ENCODE assay signal across 13 cellular contexts in the genomic region with DNA sequence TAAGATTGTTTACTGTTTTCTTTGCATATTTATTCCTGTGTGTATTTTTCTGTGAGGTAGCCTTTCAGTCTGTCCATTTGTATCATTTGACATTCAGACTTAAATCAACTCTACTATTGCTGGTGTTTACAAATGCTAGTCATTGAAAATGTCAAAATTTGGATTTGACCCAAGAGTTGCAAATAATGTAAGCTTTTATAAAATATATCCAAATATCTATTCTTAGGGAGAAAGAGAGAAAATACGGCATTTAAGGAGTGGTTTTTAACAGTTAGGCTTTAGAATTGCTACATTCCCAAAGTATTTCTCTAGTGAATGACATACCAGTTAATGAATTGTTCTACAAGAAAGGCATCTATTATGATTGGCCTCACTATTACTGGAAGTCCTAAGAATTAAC. TPM values are rescaled to one million over a fixed set of nuclear protein-coding genes. Genes with fewer than 3 reads are reported as not detected.
DNase-seq lines count a peak whose midpoint lies in the region; ATAC-seq and TF ChIP-seq lines count a peak whose summit lies in the region.
"Had no signal": no experiment of that assay in that cellular context is flagged by ENCODE, and none has a peak within 500 bp of the region (broad histone marks: within the 10 kb centered on the region; RNA-seq: fewer than 3 reads in every experiment).

No MANE protein-coding gene starts in this region.

- no peak for TF ChIP-seq RAD21 in SK-N-SH (IDR thresholded peaks at IDR 0.05; ENCODE audit: low read length)

- no peaks in the 10 kb centered on the region for H3K27me3 ChIP-seq in SK-N-SH (ENCODE audit: insufficient read depth)

- no peaks in the 10 kb centered on the region for H3K9me3 ChIP-seq in SK-N-SH

- peaks cover 40% of the 10 kb centered on the region for H4K20me1 ChIP-seq in SK-N-SH (ENCODE audit: insufficient read depth)

- WGBS in SK-N-SH (ENCODE audit: low lambda C conversion rate), result 90% methylated on average over 1 of the region's 1 CpG

- POLR2A ChIA-PET in SK-N-SH (lab: Yijun Ruan, JAX), result no interaction called here

- peaks cover 3 to 5% of the 10 kb centered on the region in 2 experiments for H3K36me3 ChIP-seq in SK-N-SH (replicated peaks in 1 of 2; ENCODE audit: control insufficient read depth in 1 of 2, insufficient read depth in 2 of 2, low read length in 1 of 2)

- H3K4me1 ChIP-seq in SK-N-SH (ENCODE audit: control insufficient read depth in 1 of 2, insufficient read depth in 2 of 2, low read depth in 1 of 2, low read length in 1 of 2), result peaks cover 30 to 33% of the 10 kb centered on the region in 2 experiments

- TF ChIP-seq EP300 in SK-N-SH (IDR thresholded peaks at IDR 0.05; ENCODE audit: borderline replicate concordance in 1 of 2, low read depth in 1 of 2, low read length in 1 of 2), result no peak

- H3K9ac ChIP-seq in SK-N-SH, result no peak overlapping the region

- CTCF ChIA-PET in SK-N-SH (lab: Yijun Ruan, JAX), result no interaction called here

- ATAC-seq in SK-N-SH treated with all-trans-retinoic acid at 6 μM for 48 hours, result no peak
- ATAC-seq: GM23338 had no signal

- H3K4me2 ChIP-seq in SK-N-SH, result no peak overlapping the region
- H3K4me2 ChIP-seq: GM23338 had no signal

- peaks cover 98% of the 10 kb centered on the region for H3K79me2 ChIP-seq in SK-N-SH (ENCODE audit: insufficient read depth)

- no peak overlapping the region for H3K4me3 ChIP-seq in SK-N-SH (ENCODE audit: low read depth in 2 of 2, low read length in 1 of 2)
- H3K4me3 ChIP-seq: GM23338 had no signal

- TF ChIP-seq CTCF in SK-N-SH (IDR thresholded peaks at IDR 0.05), result no peak

- no peaks in the 10 kb centered on the region for H3K9me2 ChIP-seq in SK-N-SH

- no peak overlapping the region for H2AFZ ChIP-seq in SK-N-SH (ENCODE audit: low read depth)
- H2AFZ ChIP-seq: GM23338 had no signal

- no peak for DNase-seq in SK-N-SH
- DNase-seq in NCI-H460 (ENCODE audit: extremely low read depth, low read depth), result peak; percentile 7
- peak; percentile 91 for DNase-seq in foreskin melanocyte
- DNase-seq in SK-N-DZ (ENCODE audit: low spot score), result no peak
- DNase-seq in stimulated activated CD8-positive, alpha-beta memory T cell treated with anti-CD3 and anti-CD28 coated beads, Interleukin-4, amount 100 ng/mL, for 48 hours, result no peak
- DNase-seq in pons (ENCODE audit: low spot score), result no peak
- DNase-seq: Calu3, DMS 273 treated with DMSO at 0.1 percent for 48 hours, GDM1, H9 had no signal

- H3K27ac ChIP-seq in SK-N-SH (ENCODE audit: low read depth in 2 of 2, low read length in 1 of 2), result peak overlapping the region; percentile 72 to 91; a peak in 3 of 4 replicates
- H3K27ac ChIP-seq: 22Rv1 had no signal

- peaks cover 37% of the 10 kb centered on the region for H3F3A ChIP-seq in SK-N-SH (replicated peaks; ENCODE audit: insufficient read depth)

TF ChIP-seq in SK-N-SH, 30 proteins besides CTCF, POLR2A, EP300 and RAD21:
- TF ChIP-seq SMC3 (IDR thresholded peaks at IDR 0.05; ENCODE audit: low read depth, low read length) (no peak), CHD2 (IDR thresholded peaks at IDR 0.05; ENCODE audit: low read length, partially characterized antibody) (no peak), FOSL2 (IDR thresholded peaks at IDR 0.05; ENCODE audit: borderline replicate concordance, low read depth) (no peak), GABPA (IDR thresholded peaks at IDR 0.05; ENCODE audit: low read depth) (no peak), RCOR1 (IDR thresholded peaks at IDR 0.05; ENCODE audit: low read length) (no peak), IRF3 (IDR thresholded peaks at IDR 0.05; ENCODE audit: low read depth, low read length) (no peak), MXI1 (IDR thresholded peaks at IDR 0.05; ENCODE audit: low read depth, low read length) (no peak), TAF1 (IDR thresholded peaks at IDR 0.05; ENCODE audit: borderline replicate concordance, low read depth, low read length) (no peak), MEF2A (IDR thresholded peaks at IDR 0.05; ENCODE audit: borderline replicate concordance, low read depth) (no peak), ELF1 (IDR thresholded peaks at IDR 0.05) (no peak), POLR2AphosphoS5 (IDR thresholded peaks at IDR 0.05; ENCODE audit: low read depth, low read length) (no peak), NFIC (IDR thresholded peaks at IDR 0.05; ENCODE audit: borderline replicate concordance) (no peak)
- TF ChIP-seq, protein P1, sequence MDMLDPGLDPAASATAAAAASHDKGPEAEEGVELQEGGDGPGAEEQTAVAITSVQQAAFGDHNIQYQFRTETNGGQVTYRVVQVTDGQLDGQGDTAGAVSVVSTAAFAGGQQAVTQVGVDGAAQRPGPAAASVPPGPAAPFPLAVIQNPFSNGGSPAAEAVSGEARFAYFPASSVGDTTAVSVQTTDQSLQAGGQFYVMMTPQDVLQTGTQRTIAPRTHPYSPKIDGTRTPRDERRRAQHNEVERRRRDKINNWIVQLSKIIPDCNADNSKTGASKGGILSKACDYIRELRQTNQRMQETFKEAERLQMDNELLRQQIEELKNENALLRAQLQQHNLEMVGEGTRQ (IDR thresholded peaks at IDR 0.05; ENCODE audit: borderline replicate concordance, low read depth, low read length), result no peak
- TF ChIP-seq, protein P2, sequence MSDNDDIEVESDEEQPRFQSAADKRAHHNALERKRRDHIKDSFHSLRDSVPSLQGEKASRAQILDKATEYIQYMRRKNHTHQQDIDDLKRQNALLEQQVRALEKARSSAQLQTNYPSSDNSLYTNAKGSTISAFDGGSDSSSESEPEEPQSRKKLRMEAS (IDR thresholded peaks at IDR 0.05; ENCODE audit: low read depth), result no peak

TF ChIP-seq in SK-N-SH treated with all-trans-retinoic acid at 6 μM for 48 hours, 23 proteins besides CTCF, POLR2A, EP300 and RAD21:
- TF ChIP-seq BACH2 (CRISPR knock-in tag; IDR thresholded peaks at IDR 0.05; ENCODE audit: borderline replicate concordance) (no peak), ISL1 (CRISPR knock-in tag; IDR thresholded peaks at IDR 0.05) (no peak)
TF ChIP-seq in SK-N-SH treated with all-trans-retinoic acid at 6 μM for 48 hours: peak in this region for 0.

RNA-seq across cellular contexts. Expression of gene FRS2, which starts 37.9 kb away (rescaled TPM):
- polyA plus RNA-seq in SK-N-SH (2012; rRNA removed), result 7.1 and 9.6 TPM in 2 replicates
- 9.6 and 10.6 TPM in 2 replicates for polyA plus RNA-seq in SK-N-SH (2012; cell fraction: cytosol; rRNA removed)
- polyA plus RNA-seq in SK-N-SH (2012; cell fraction: nucleus; rRNA removed), result 5.8 and 13.9 TPM in 2 replicates
- 26.5 and 26.7 TPM in 2 replicates for total RNA-seq in NCI-H460 (2014; rRNA removed; shearing (Covaris generic))
- 5.2 and 20.7 TPM in 2 replicates for polyA plus RNA-seq in NCI-H460 (2014; cell fraction: nucleus; rRNA removed)
- polyA plus RNA-seq in SK-N-DZ (2014; cell fraction: cytosol; rRNA removed), result 12.3 and 24.9 TPM in 2 replicates
- 12.7 and 21.3 TPM in 2 replicates for polyA plus RNA-seq in SK-N-DZ (2014; cell fraction: nucleus; rRNA removed)

Comparison
In these comparisons a context has a peak if more than half of its experiments do, and no peak if none do; other contexts are left out.
1. DNase-seq: peak in NCI-H460 (single experiment) and foreskin melanocyte (single experiment); none in SK-N-SH (single experiment), SK-N-DZ (single experiment), stimulated activated CD8-positive, alpha-beta memory T cell treated with anti-CD3 and anti-CD28 coated beads, Interleukin-4, amount 100 ng/mL, for 48 hours (single experiment) and pons (single experiment).